In genomic region chr1:192832492-192832891, GRCh38 we compare ENCODE assay signal across 19 cellular contexts.
"Had no signal": no experiment of that assay in that cellular context is flagged by ENCODE, and none has a peak within 500 bp of the region (broad histone marks: within the 10 kb centered on the region; RNA-seq: fewer than 3 reads in every experiment).

No MANE protein-coding gene starts in this region.

- H3K27me3 ChIP-seq: dorsolateral prefrontal cortex, esophagus squamous epithelium, hepatocyte, neural progenitor cell, right lobe of liver, tibial artery, upper lobe of right lung had no signal

- H3K27ac ChIP-seq: dorsolateral prefrontal cortex, esophagus squamous epithelium, hepatocyte, neural progenitor cell, parathyroid adenoma, prostate gland, right lobe of liver, tibial artery, upper lobe of right lung had no signal

- ATAC-seq: natural killer cell, right lobe of liver, upper lobe of right lung had no signal

- H3K9ac ChIP-seq: neural progenitor cell, parathyroid adenoma had no signal

- H3K79me2 ChIP-seq: hepatocyte, parathyroid adenoma had no signal

- H3K4me3 ChIP-seq: dorsolateral prefrontal cortex, esophagus squamous epithelium, hepatocyte, neural progenitor cell, prostate gland, right lobe of liver, tibial artery, upper lobe of right lung had no signal

- H2AFZ ChIP-seq: hepatocyte, neural progenitor cell, parathyroid adenoma had no signal

- H3K4me2 ChIP-seq: hepatocyte, neural progenitor cell had no signal

- H3K4me1 Mint-ChIP-seq: central memory CD8-positive, alpha-beta T cell; natural killer cell had no signal

- H3K9me3 Mint-ChIP-seq: central memory CD8-positive, alpha-beta T cell; natural killer cell; neural progenitor cell had no signal

- DNase-seq: cortex of kidney; dorsolateral prefrontal cortex; effector CD8-positive, alpha-beta T cell; esophagus squamous epithelium; foreskin melanocyte; head of caudate nucleus; natural killer cell; occipital lobe; retina; right lobe of liver; stimulated activated CD4-positive, alpha-beta T cell treated with anti-CD3 and anti-CD28 coated beads, Interleukin-2, amount 100 ng/mL, for 24 hours; stimulated activated naive CD4-positive, alpha-beta T cell; tibial artery; upper lobe of right lung had no signal

- H3K36me3 ChIP-seq: esophagus squamous epithelium, neural progenitor cell, prostate gland, right lobe of liver, tibial artery, upper lobe of right lung had no signal

- H3K36me3 Mint-ChIP-seq: natural killer cell, neural progenitor cell had no signal

- H3K27ac Mint-ChIP-seq: natural killer cell had no signal

- H3K9me3 ChIP-seq: esophagus squamous epithelium, prostate gland, right lobe of liver, tibial artery, upper lobe of right lung had no signal

- H3K4me1 ChIP-seq: neural progenitor cell, parathyroid adenoma, prostate gland, right lobe of liver, upper lobe of right lung had no signal

- H3K4me3 Mint-ChIP-seq: central memory CD8-positive, alpha-beta T cell; natural killer cell; neural progenitor cell had no signal
